Comparison of ENCODE assay signal across 1 cellular context in the genomic region with DNA sequence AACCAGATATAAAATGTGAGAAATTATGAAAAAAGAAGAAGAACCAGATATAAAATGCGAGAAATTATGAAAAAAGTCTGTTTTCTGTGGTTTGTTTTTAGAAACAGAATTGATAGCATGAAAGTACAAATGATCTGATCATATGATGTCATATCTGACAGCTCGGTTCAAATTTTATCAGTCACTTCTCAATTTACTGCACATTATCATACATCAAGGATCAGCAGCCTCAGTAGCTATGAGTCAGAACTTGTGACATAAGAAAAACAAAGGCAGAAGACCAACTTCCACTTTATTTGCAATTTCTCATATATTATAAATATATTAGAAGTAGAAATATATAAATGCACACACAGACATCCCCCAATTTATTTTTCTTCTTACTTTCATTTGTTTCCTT.
A peak's percentile ranks its signal among the peaks of the same experiment; 100 is the strongest.
TF ChIP-seq lines count a peak whose summit lies in the region.

No MANE protein-coding gene starts in this region.

TF ChIP-seq in SK-N-SH, 30 proteins besides CTCF, POLR2A, EP300 and RAD21 (continued from another document):
- TF ChIP-seq, protein P1, sequence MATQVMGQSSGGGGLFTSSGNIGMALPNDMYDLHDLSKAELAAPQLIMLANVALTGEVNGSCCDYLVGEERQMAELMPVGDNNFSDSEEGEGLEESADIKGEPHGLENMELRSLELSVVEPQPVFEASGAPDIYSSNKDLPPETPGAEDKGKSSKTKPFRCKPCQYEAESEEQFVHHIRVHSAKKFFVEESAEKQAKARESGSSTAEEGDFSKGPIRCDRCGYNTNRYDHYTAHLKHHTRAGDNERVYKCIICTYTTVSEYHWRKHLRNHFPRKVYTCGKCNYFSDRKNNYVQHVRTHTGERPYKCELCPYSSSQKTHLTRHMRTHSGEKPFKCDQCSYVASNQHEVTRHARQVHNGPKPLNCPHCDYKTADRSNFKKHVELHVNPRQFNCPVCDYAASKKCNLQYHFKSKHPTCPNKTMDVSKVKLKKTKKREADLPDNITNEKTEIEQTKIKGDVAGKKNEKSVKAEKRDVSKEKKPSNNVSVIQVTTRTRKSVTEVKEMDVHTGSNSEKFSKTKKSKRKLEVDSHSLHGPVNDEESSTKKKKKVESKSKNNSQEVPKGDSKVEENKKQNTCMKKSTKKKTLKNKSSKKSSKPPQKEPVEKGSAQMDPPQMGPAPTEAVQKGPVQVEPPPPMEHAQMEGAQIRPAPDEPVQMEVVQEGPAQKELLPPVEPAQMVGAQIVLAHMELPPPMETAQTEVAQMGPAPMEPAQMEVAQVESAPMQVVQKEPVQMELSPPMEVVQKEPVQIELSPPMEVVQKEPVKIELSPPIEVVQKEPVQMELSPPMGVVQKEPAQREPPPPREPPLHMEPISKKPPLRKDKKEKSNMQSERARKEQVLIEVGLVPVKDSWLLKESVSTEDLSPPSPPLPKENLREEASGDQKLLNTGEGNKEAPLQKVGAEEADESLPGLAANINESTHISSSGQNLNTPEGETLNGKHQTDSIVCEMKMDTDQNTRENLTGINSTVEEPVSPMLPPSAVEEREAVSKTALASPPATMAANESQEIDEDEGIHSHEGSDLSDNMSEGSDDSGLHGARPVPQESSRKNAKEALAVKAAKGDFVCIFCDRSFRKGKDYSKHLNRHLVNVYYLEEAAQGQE (IDR thresholded peaks at IDR 0.05; ENCODE audit: low read depth, low read length) = no peak
- TF ChIP-seq TCF12 (IDR thresholded peaks at IDR 0.05) = no peak
- TF ChIP-seq JUND (IDR thresholded peaks at IDR 0.05) = 0 out of 2 replicates have a peak, but pooled peaks have one; percentile 19
- 0 out of 2 replicates have a peak, but pooled peaks have one; percentile 5 for TF ChIP-seq FOSL2 (IDR thresholded peaks at IDR 0.05; ENCODE audit: borderline replicate concordance, low read depth)
- no peak for TF ChIP-seq SMC3 (IDR thresholded peaks at IDR 0.05; ENCODE audit: low read depth, low read length)
- TF ChIP-seq, protein P2, sequence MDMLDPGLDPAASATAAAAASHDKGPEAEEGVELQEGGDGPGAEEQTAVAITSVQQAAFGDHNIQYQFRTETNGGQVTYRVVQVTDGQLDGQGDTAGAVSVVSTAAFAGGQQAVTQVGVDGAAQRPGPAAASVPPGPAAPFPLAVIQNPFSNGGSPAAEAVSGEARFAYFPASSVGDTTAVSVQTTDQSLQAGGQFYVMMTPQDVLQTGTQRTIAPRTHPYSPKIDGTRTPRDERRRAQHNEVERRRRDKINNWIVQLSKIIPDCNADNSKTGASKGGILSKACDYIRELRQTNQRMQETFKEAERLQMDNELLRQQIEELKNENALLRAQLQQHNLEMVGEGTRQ (IDR thresholded peaks at IDR 0.05; ENCODE audit: borderline replicate concordance, low read depth, low read length) = no peak
- no peak for TF ChIP-seq TEAD4 (IDR thresholded peaks at IDR 0.05; ENCODE audit: borderline replicate concordance, insufficient read depth)
- no peak for TF ChIP-seq CHD2 (IDR thresholded peaks at IDR 0.05; ENCODE audit: low read length, partially characterized antibody)
